Comparison of ENCODE assay signal across 12 cellular contexts in genomic region chr1:93255222-93256079, GRCh38.
A peak's percentile ranks its signal among the peaks of the same experiment; 100 is the strongest.
DNase-seq lines count a peak whose midpoint lies in the region; ATAC-seq and TF ChIP-seq lines count a peak whose summit lies in the region.
"Had no signal": no experiment of that assay in that cellular context is flagged by ENCODE, and none has a peak within 500 bp of the region (broad histone marks: within the 10 kb centered on the region; RNA-seq: fewer than 3 reads in every experiment).

No MANE protein-coding gene starts in this region.

- ATAC-seq in GM18498 (IDR thresholded peaks at IDR 0.05; ENCODE audit: unreplicated experiment), result no peak
- ATAC-seq in HG02678 (IDR thresholded peaks at IDR 0.05; ENCODE audit: unreplicated experiment), result no peak
- no peak for ATAC-seq in GM21360 (IDR thresholded peaks at IDR 0.05; ENCODE audit: unreplicated experiment)
- ATAC-seq: T-helper 17 cell had no signal

- in situ Hi-C loops in astrocyte of the spinal cord (cut with HindIII; ENCODE audit: low sequenced_read_pairs), result no loop called here

- H3K4me3 ChIP-seq in astrocyte of the spinal cord (ENCODE audit: low read depth, low read length), result no peak overlapping the region

- DNase-seq in AG09319 (ENCODE audit: extremely low read depth, low read depth) (peak; percentile 14), HT1080 (ENCODE audit: low read depth) (peak; percentile 56), astrocyte of the spinal cord (ENCODE audit: low read depth, low spot score) (peak; percentile 70), kidney glomerular epithelial cell (lab: John Stamatoyannopoulos, UW) (peak; percentile 59)
- DNase-seq in activated CD4-positive, alpha-beta T cell treated with anti-CD3 and anti-CD28 coated beads for 4 hours, result no peak
- DNase-seq: activated effector memory CD4-positive, alpha-beta T cell treated with anti-CD3 and anti-CD28 coated beads, Interleukin-2, amount 50 U/mL, for 16 hours; stimulated activated CD4-positive, alpha-beta T cell treated with anti-CD3 and anti-CD28 coated beads, Interleukin-4, amount 100 ng/mL, for 1 hour; stimulated activated naive CD4-positive, alpha-beta T cell treated with Interleukin-2 at 50 U/mL for 16 hours; T-helper 17 cell had no signal

- TF ChIP-seq CTCF in AG09319 (IDR thresholded peaks at IDR 0.05; ENCODE audit: low read depth, low read length) (no peak), astrocyte of the spinal cord (IDR thresholded peaks at IDR 0.05; ENCODE audit: low read depth, low read length) (no peak)

Comparison
In these comparisons a context has a peak if more than half of its experiments do, and no peak if none do; other contexts are left out.
1. DNase-seq: peak in AG09319 (single experiment), HT1080 (single experiment), astrocyte of the spinal cord (single experiment) and kidney glomerular epithelial cell (single experiment); none in activated CD4-positive, alpha-beta T cell treated with anti-CD3 and anti-CD28 coated beads for 4 hours (0 of 2).